ENCODE assay signal across 1 cellular context in the genomic region with DNA sequence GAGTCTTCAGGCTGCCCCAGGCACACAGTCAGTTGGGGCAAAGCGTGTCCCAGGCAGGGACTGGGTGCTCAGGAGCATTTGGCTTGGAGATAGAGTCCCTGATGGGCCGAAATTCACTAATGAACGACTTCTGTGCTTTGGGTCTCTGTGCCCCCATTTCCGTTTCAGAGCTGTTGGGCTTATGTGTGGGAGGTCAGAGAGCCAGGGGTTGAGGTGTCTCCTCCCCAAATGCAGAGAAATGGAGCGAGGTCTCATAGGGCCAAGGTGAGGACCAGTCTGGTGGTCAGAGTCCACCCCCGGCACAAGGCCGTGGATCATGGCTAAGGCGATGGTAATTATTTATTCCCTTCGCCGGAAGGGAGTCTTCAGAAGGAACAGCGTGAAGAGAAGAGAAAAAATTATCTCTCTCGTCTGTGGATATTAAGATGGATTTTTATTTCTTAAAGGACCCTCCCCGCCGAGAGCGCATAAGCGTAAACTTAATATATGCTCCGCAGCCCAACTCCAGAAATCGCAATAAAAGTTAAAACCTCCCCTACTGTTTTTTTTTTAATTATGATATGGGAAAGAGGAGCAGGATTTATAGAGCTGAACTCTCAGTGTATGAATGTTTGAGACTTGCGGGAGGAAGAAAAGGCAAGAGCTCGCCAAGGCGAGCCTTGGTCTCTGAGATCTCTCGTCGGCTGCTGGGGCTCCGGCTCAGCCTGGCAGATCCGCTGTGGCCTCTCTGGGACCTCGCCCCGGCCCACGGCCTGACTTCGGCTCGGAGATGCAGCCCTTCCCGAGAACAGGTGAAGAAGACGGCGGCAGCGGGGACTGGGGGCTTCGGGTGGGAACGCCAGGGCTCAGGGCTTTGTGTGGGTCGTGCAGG.
TF ChIP-seq lines count a peak whose summit lies in the region.

No MANE protein-coding gene starts in this region.

TF ChIP-seq in H1, 55 proteins besides CTCF, POLR2A, EP300 and RAD21:
- TF ChIP-seq CBX8 (IDR thresholded peaks at IDR 0.05; ENCODE audit: borderline replicate concordance, low read depth, low read length) (peak; percentile 83), RNF2 (IDR thresholded peaks at IDR 0.05; ENCODE audit: borderline replicate concordance, low read depth, low read length, missing control alignments, poor library complexity, severe bottlenecking) (peak; percentile 99)
- TF ChIP-seq, protein P1, sequence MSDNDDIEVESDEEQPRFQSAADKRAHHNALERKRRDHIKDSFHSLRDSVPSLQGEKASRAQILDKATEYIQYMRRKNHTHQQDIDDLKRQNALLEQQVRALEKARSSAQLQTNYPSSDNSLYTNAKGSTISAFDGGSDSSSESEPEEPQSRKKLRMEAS (IDR thresholded peaks at IDR 0.05), result no peak
